In the genomic region with DNA sequence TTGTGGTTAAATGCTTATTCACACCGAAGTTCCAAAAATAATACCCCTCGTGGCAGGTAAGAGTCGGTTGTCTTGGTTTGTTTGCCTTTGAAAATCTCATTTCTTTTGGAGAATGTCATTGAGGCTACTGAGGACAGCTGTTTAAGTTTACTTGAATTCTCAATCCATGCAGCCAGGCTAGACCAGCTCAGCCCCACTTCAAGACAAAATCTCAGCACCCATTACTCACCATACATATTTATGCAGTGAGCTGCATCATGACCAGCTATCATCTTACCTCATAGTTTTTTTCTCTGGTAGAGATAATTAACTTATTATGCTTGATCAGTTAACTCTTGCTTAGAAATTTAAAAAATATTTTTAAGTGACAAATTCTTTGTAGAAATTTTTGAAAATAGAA, we compare ENCODE assay signal across 15 cellular contexts.
DNase-seq lines count a peak whose midpoint lies in the region; FAIRE-seq and TF ChIP-seq lines count a peak whose summit lies in the region.
"Had no signal": no experiment of that assay in that cellular context is flagged by ENCODE, and none has a peak within 500 bp of the region (broad histone marks: within the 10 kb centered on the region; RNA-seq: fewer than 3 reads in every experiment).

No MANE protein-coding gene starts in this region.

- H3K9me3 Mint-ChIP-seq in HFFc6 (no peaks in the 10 kb centered on the region), astrocyte (ENCODE audit: unreplicated experiment) (no peaks in the 10 kb centered on the region), neural progenitor cell (no peaks in the 10 kb centered on the region)

- no peak for FAIRE-seq in astrocyte (lab: Jason Lieb, UNC)
- FAIRE-seq in urothelium cell line (lab: Jason Lieb, UNC), result no peak

- no peak overlapping the region for H3K4me3 ChIP-seq in astrocyte (ENCODE audit: insufficient read depth, low read depth, low read length)
- no peak overlapping the region for H3K4me3 ChIP-seq in neural progenitor cell
- H3K4me3 ChIP-seq: colonic mucosa, gastrocnemius medialis, tibial artery had no signal

- H3K9ac ChIP-seq in astrocyte (ENCODE audit: low read length) (no peak overlapping the region), neural progenitor cell (no peak overlapping the region)

- H4K20me1 ChIP-seq in astrocyte (ENCODE audit: insufficient read depth, low read length) (peaks cover 61% of the 10 kb centered on the region), neural progenitor cell (ENCODE audit: low read depth) (peaks cover 25% of the 10 kb centered on the region)

- H3K36me3 ChIP-seq in astrocyte (ENCODE audit: insufficient read depth, low read length) (no peaks in the 10 kb centered on the region), neural progenitor cell (no peaks in the 10 kb centered on the region)
- H3K36me3 ChIP-seq: gastrocnemius medialis had no signal

- peaks cover 62% of the 10 kb centered on the region for H3K79me2 ChIP-seq in astrocyte (ENCODE audit: insufficient read depth, low read length)
- H3K79me2 ChIP-seq in neural progenitor cell (ENCODE audit: low read depth), result peaks cover 20% of the 10 kb centered on the region

- H3K27me3 ChIP-seq in astrocyte (ENCODE audit: insufficient read depth, low read length) (no peaks in the 10 kb centered on the region), neural progenitor cell (no peaks in the 10 kb centered on the region)
- H3K27me3 ChIP-seq: colonic mucosa, gastrocnemius medialis, tibial artery had no signal

- peak overlapping the region; percentile 74 for H3K27ac Mint-ChIP-seq in HFFc6
- peak overlapping the region; percentile 34 for H3K27ac Mint-ChIP-seq in astrocyte (ENCODE audit: unreplicated experiment)
- no peak overlapping the region for H3K27ac Mint-ChIP-seq in neural progenitor cell
- H3K27ac Mint-ChIP-seq: B cell had no signal

- H3K4me3 Mint-ChIP-seq in HFFc6, result 0 out of 2 replicates have a peak overlapping the region, but pooled peaks have one; percentile 13
- no peak overlapping the region for H3K4me3 Mint-ChIP-seq in astrocyte (ENCODE audit: unreplicated experiment)
- H3K4me3 Mint-ChIP-seq in neural progenitor cell, result no peak overlapping the region
- H3K4me3 Mint-ChIP-seq: B cell had no signal

- no peak for TF ChIP-seq CTCF in HFFc6 (IDR thresholded peaks at IDR 0.05)
- no peak for TF ChIP-seq CTCF in astrocyte (IDR thresholded peaks at IDR 0.05; ENCODE audit: insufficient read depth, low read depth, low read length)
- TF ChIP-seq CTCF in neural progenitor cell (IDR thresholded peaks at IDR 0.05), result no peak

- peaks cover 4% of the 10 kb centered on the region for H3F3A ChIP-seq in neural progenitor cell (ENCODE audit: low read depth)

- H2AFZ ChIP-seq in astrocyte (ENCODE audit: low read depth, low read length), result no peak overlapping the region
- H2AFZ ChIP-seq in neural progenitor cell (replicated peaks), result no peak overlapping the region

- H3K9me3 ChIP-seq in astrocyte (ENCODE audit: insufficient read depth, low read depth, low read length) (no peaks in the 10 kb centered on the region), neural progenitor cell (ENCODE audit: low read depth) (no peaks in the 10 kb centered on the region)
- H3K9me3 ChIP-seq: colonic mucosa, gastrocnemius medialis, tibial artery had no signal

- peaks cover 31% of the 10 kb centered on the region for H3K36me3 Mint-ChIP-seq in HFFc6 (ENCODE audit: low read depth)
- H3K36me3 Mint-ChIP-seq in astrocyte (ENCODE audit: low read depth, unreplicated experiment), result peaks cover 12% of the 10 kb centered on the region
- peaks cover 23% of the 10 kb centered on the region for H3K36me3 Mint-ChIP-seq in neural progenitor cell

- H3K4me2 ChIP-seq in astrocyte (ENCODE audit: low read length) (peak overlapping the region; percentile 12), neural progenitor cell (no peak overlapping the region)

- DNase-seq in AG08396 (ENCODE audit: low spot score) (peak; percentile 63), HFFc6 (peak; percentile 74), astrocyte (ENCODE audit: low read depth) (peak; percentile 82), hepatic stellate cell (ENCODE audit: low spot score) (peak; percentile 50), urothelium cell line (ENCODE audit: low spot score) (no peak), neural progenitor cell (ENCODE audit: low spot score) (no peak)
- DNase-seq in activated effector memory CD4-positive, alpha-beta T cell treated with anti-CD3 and anti-CD28 coated beads, Interleukin-2, amount 50 U/mL, for 16 hours, result no peak
- DNase-seq in stimulated activated CD8-positive, alpha-beta memory T cell treated with anti-CD3 and anti-CD28 coated beads, Interleukin-4, amount 100 ng/mL, for 48 hours, result no peak
- DNase-seq: activated naive CD4-positive, alpha-beta T cell treated with anti-CD3 and anti-CD28 coated beads, Interleukin-2, amount 50 U/mL, for 16 hours; colonic mucosa; DMS79 treated with DMSO at 0.1 percent for 48 hours; gastrocnemius medialis; tibial artery had no signal

- peaks cover 1% of the 10 kb centered on the region; the same call in 1 of the 2 replicates for H3K27me3 Mint-ChIP-seq in HFFc6 (ENCODE audit: insufficient read depth)
- no peaks in the 10 kb centered on the region for H3K27me3 Mint-ChIP-seq in astrocyte (ENCODE audit: low read depth, unreplicated experiment)
- no peaks in the 10 kb centered on the region for H3K27me3 Mint-ChIP-seq in neural progenitor cell (ENCODE audit: insufficient read depth, low read depth)
- H3K27me3 Mint-ChIP-seq: B cell had no signal

- H3K4me1 ChIP-seq in astrocyte (ENCODE audit: insufficient read depth, low read length) (peaks cover 10% of the 10 kb centered on the region), neural progenitor cell (no peaks in the 10 kb centered on the region)
- H3K4me1 ChIP-seq: colonic mucosa had no signal

- H3K4me1 Mint-ChIP-seq in HFFc6 (ENCODE audit: low read depth) (peaks cover 78% of the 10 kb centered on the region), astrocyte (ENCODE audit: low read depth, unreplicated experiment) (peaks cover 26% of the 10 kb centered on the region), neural progenitor cell (peaks cover 12% of the 10 kb centered on the region)

- peak overlapping the region; percentile 48 for H3K27ac ChIP-seq in astrocyte (ENCODE audit: low read depth, low read length)
- no peak overlapping the region for H3K27ac ChIP-seq in neural progenitor cell
- H3K27ac ChIP-seq: colonic mucosa, tibial artery, WERI-Rb-1 had no signal

Comparison
In these comparisons a context has a peak if more than half of its experiments do, and no peak if none do; other contexts are left out.
1. DNase-seq: peak in AG08396 (single experiment), HFFc6 (single experiment), astrocyte (single experiment) and hepatic stellate cell (single experiment); none in activated effector memory CD4-positive, alpha-beta T cell treated with anti-CD3 and anti-CD28 coated beads, Interleukin-2, amount 50 U/mL, for 16 hours (single experiment), urothelium cell line (single experiment), neural progenitor cell (single experiment) and stimulated activated CD8-positive, alpha-beta memory T cell treated with anti-CD3 and anti-CD28 coated beads, Interleukin-4, amount 100 ng/mL, for 48 hours (single experiment).